27 cellular contexts compared by ENCODE assay signal in the genomic region with DNA sequence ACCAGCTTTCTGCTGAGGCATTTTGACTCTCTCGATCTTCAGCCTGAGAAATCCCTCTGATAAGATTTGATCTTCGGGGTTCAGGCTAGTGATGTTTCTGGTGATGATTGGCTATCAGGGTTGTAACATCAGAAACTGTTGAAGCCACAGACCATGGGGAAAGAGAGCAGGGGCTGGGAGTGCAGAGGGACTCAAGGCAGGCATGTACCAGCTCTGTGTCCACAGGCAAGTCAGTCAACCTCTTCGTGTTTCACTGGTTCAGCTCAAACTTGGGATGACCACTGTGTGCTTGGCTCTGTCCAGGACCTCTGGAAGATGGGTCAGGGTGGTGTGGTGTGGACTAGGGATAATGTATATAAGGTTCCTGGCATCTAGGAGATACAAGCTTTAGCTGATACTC.
"Had no signal": no experiment of that assay in that cellular context is flagged by ENCODE, and none has a peak within 500 bp of the region (broad histone marks: within the 10 kb centered on the region; RNA-seq: fewer than 3 reads in every experiment).

No MANE protein-coding gene starts in this region.

- H3K27me3 Mint-ChIP-seq: activated CD4-positive, alpha-beta T cell treated with anti-CD3 and anti-CD28 coated beads for 36 hours; activated naive CD4-positive, alpha-beta T cell treated with anti-CD3 and anti-CD28 coated beads, Interleukin-2, amount 10 ng/mL, durations not matched to agents 7 days and 5 days; activated naive CD8-positive, alpha-beta T cell treated with anti-CD3 and anti-CD28 coated beads for 36 hours; central memory CD8-positive, alpha-beta T cell; T-cell had no signal

- DNase-seq: activated CD4-positive, alpha-beta T cell treated with anti-CD3 and anti-CD28 coated beads for 36 hours; activated CD4-positive, alpha-beta T cell treated with anti-CD3 and anti-CD28 coated beads, Interleukin-2, amount 50 U/mL, for 1 hour; activated CD8-positive, alpha-beta T cell treated with anti-CD3 and anti-CD28 coated beads, Interleukin-2, amount 10 ng/mL, durations not matched to agents 7 days and 5 days; activated gamma-delta T cell treated with Interleukin-2 at 50 U/mL for 16 hours; activated naive CD4-positive, alpha-beta T cell treated with anti-CD3 and anti-CD28 coated beads, Interleukin-2, amount 10 ng/mL, durations not matched to agents 7 days and 5 days; activated naive CD8-positive, alpha-beta T cell treated with anti-CD3 and anti-CD28 coated beads for 36 hours; activated T-cell treated with anti-CD3 and anti-CD28 coated beads, Interleukin-2, amount 50 U/mL, for 72 hours; anterior cingulate cortex; KBM-7; MG63; MV-4-11; NCI-H1092 treated with DMSO at 0.1 percent for 48 hours; NCI-H1417 treated with DMSO at 0.1 percent for 48 hours; NCI-H1694 treated with DMSO at 0.1 percent for 48 hours; NCI-H2081; NCI-H510A treated with DMSO at 0.1 percent for 48 hours; NK-92 treated with Interleukin-12 subunit alpha and Interleukin-12 subunit beta, amount 100 ng/mL, for 24 hours; OCI-M1; RPMI8226; T-cell; WERI-Rb-1 had no signal

- H3K4me3 ChIP-seq: adrenal gland, MG63, SK-N-MC had no signal

- H3K27me3 ChIP-seq: adrenal gland, MG63 had no signal

- H3K4me1 Mint-ChIP-seq: activated CD4-positive, alpha-beta T cell treated with anti-CD3 and anti-CD28 coated beads for 36 hours; activated naive CD4-positive, alpha-beta T cell treated with anti-CD3 and anti-CD28 coated beads, Interleukin-2, amount 10 ng/mL, durations not matched to agents 7 days and 5 days; central memory CD8-positive, alpha-beta T cell had no signal

- H3K27ac Mint-ChIP-seq: activated CD4-positive, alpha-beta T cell treated with anti-CD3 and anti-CD28 coated beads for 36 hours; activated CD8-positive, alpha-beta T cell treated with anti-CD3 and anti-CD28 coated beads, Interleukin-2, amount 10 ng/mL, durations not matched to agents 7 days and 5 days; activated naive CD4-positive, alpha-beta T cell treated with anti-CD3 and anti-CD28 coated beads, Interleukin-2, amount 10 ng/mL, durations not matched to agents 7 days and 5 days; activated naive CD8-positive, alpha-beta T cell treated with anti-CD3 and anti-CD28 coated beads for 36 hours; activated T-cell treated with anti-CD3 and anti-CD28 coated beads, Interleukin-2, amount 50 U/mL, for 72 hours; activated T-helper 2 cell treated with anti-CD3 and anti-CD28 coated beads, Interferon-gamma antibody, Interleukin-2, Interleukin-4, amounts not matched to agents 10 μg/mL and 5 μg/mL and 100 μg/mL, durations not matched to agents 14 hours and 24 hours and 36 hours had no signal

- H3K4me1 ChIP-seq: adrenal gland had no signal

- H3K36me3 ChIP-seq: MG63, WERI-Rb-1 had no signal

- H3K9me3 ChIP-seq: adrenal gland, MG63 had no signal

- H3K4me3 Mint-ChIP-seq: activated CD4-positive, alpha-beta T cell treated with anti-CD3 and anti-CD28 coated beads for 36 hours; activated CD8-positive, alpha-beta T cell treated with anti-CD3 and anti-CD28 coated beads, Interleukin-2, amount 10 ng/mL, durations not matched to agents 7 days and 5 days; activated naive CD4-positive, alpha-beta T cell treated with anti-CD3 and anti-CD28 coated beads, Interleukin-2, amount 10 ng/mL, durations not matched to agents 7 days and 5 days; activated naive CD8-positive, alpha-beta T cell treated with anti-CD3 and anti-CD28 coated beads for 36 hours; activated T-cell treated with anti-CD3 and anti-CD28 coated beads, Interleukin-2, amount 50 U/mL, for 72 hours; central memory CD8-positive, alpha-beta T cell; T-cell had no signal

- H3K9me3 Mint-ChIP-seq: activated naive CD4-positive, alpha-beta T cell treated with anti-CD3 and anti-CD28 coated beads, Interleukin-2, amount 10 ng/mL, durations not matched to agents 7 days and 5 days; activated naive CD8-positive, alpha-beta T cell treated with anti-CD3 and anti-CD28 coated beads for 36 hours; activated T-cell treated with anti-CD3 and anti-CD28 coated beads, Interleukin-2, amount 50 U/mL, for 72 hours; activated T-helper 2 cell treated with anti-CD3 and anti-CD28 coated beads, Interferon-gamma antibody, Interleukin-2, Interleukin-4, amounts not matched to agents 10 μg/mL and 5 μg/mL and 100 μg/mL, durations not matched to agents 14 hours and 24 hours and 36 hours; central memory CD8-positive, alpha-beta T cell; T-cell had no signal

- ATAC-seq: activated CD4-positive, alpha-beta T cell treated with anti-CD3 and anti-CD28 coated beads for 36 hours; activated CD8-positive, alpha-beta T cell treated with anti-CD3 and anti-CD28 coated beads, Interleukin-2, amount 10 ng/mL, durations not matched to agents 7 days and 5 days; activated T-cell treated with anti-CD3 and anti-CD28 coated beads, Interleukin-2, amount 50 U/mL, for 72 hours; Panc1; Right ventricle myocardium inferior; T-cell had no signal

- H3K27ac ChIP-seq: adrenal gland, SK-N-MC, WERI-Rb-1 had no signal
